Comparison of ENCODE assay signal across 8 cellular contexts in genomic region chr17:81387235-81388060, GRCh38. TPM values are rescaled to one million over a fixed set of nuclear protein-coding genes. Genes with fewer than 3 reads are reported as not detected.
A peak's percentile ranks its signal among the peaks of the same experiment; 100 is the strongest.
DNase-seq lines count a peak whose midpoint lies in the region; ATAC-seq and TF ChIP-seq lines count a peak whose summit lies in the region.

No MANE protein-coding gene starts in this region.

- no peaks in the 10 kb centered on the region for H3K4me1 Mint-ChIP-seq in CD4-positive, alpha-beta T cell (ENCODE audit: low read depth)
- H3K4me1 Mint-ChIP-seq in activated T-helper 17 cell treated with anti-CD3 and anti-CD28 coated beads, Interleukin-2, amount 50 U/mL, for 72 hours: no peaks in the 10 kb centered on the region
- H3K4me1 Mint-ChIP-seq in glutamatergic neuron (ENCODE audit: low read depth, unreplicated experiment): peaks cover 32% of the 10 kb centered on the region

- peaks cover 58% of the 10 kb centered on the region for H3K27me3 ChIP-seq in CD4-positive, alpha-beta T cell (ENCODE audit: control insufficient read depth, insufficient read depth, low read length)
- H3K27me3 ChIP-seq in vagina: no peaks in the 10 kb centered on the region

- peaks cover 67% of the 10 kb centered on the region for H3K27me3 Mint-ChIP-seq in CD4-positive, alpha-beta T cell
- H3K27me3 Mint-ChIP-seq in activated T-helper 17 cell treated with anti-CD3 and anti-CD28 coated beads, Interleukin-2, amount 50 U/mL, for 72 hours: peaks cover 30% of the 10 kb centered on the region
- H3K27me3 Mint-ChIP-seq in glutamatergic neuron (ENCODE audit: unreplicated experiment): peaks cover 15% of the 10 kb centered on the region

- TF ChIP-seq CTCF in CD4-positive, alpha-beta T cell (IDR thresholded peaks at IDR 0.05): no peak
- no peak for TF ChIP-seq CTCF in glutamatergic neuron (IDR thresholded peaks at IDR 0.05; ENCODE audit: partially characterized antibody, unreplicated experiment)
- no peak for TF ChIP-seq CTCF in vagina (IDR thresholded peaks at IDR 0.05)

- DNase-seq in CD4-positive, alpha-beta T cell: no peak
- DNase-seq in glutamatergic neuron (peak; percentile 54), occipital lobe (lab: John Stamatoyannopoulos, UW) (peak; percentile 41), vagina (ENCODE audit: extremely low spot score in 2 of 2) (no peak), NCI-H2081 (lab: John Stamatoyannopoulos, UW) (no peak)

- peak in 1 of 2 donors; percentile 16 for TF ChIP-seq POLR2A in vagina (IDR thresholded peaks at IDR 0.05)

- POLR2A ChIA-PET in CD4-positive, alpha-beta T cell (lab: Charles Lee): no interaction called here

- peak; percentile 67 for ATAC-seq in CD4-positive, alpha-beta T cell (ENCODE audit: poor library complexity)
- ATAC-seq in activated T-helper 17 cell treated with anti-CD3 and anti-CD28 coated beads, Interleukin-2, amount 50 U/mL, for 72 hours (replicated peaks): peak; percentile 84
- ATAC-seq in HG03442 (IDR thresholded peaks at IDR 0.05; ENCODE audit: unreplicated experiment): no peak

- no peaks in the 10 kb centered on the region for H3K36me3 ChIP-seq in KOPT-K1 (ENCODE audit: insufficient read depth, low read length)
- no peaks in the 10 kb centered on the region for H3K36me3 ChIP-seq in vagina

- H3K4me3 Mint-ChIP-seq in CD4-positive, alpha-beta T cell: peak overlapping the region; percentile 62
- H3K4me3 Mint-ChIP-seq in activated T-helper 17 cell treated with anti-CD3 and anti-CD28 coated beads, Interleukin-2, amount 50 U/mL, for 72 hours: peak overlapping the region; percentile 57
- H3K4me3 Mint-ChIP-seq in glutamatergic neuron (ENCODE audit: unreplicated experiment): peak overlapping the region; percentile 84

- no peak overlapping the region for H3K27ac Mint-ChIP-seq in CD4-positive, alpha-beta T cell
- no peak overlapping the region for H3K27ac Mint-ChIP-seq in activated T-helper 17 cell treated with anti-CD3 and anti-CD28 coated beads, Interleukin-2, amount 50 U/mL, for 72 hours
- peak overlapping the region; percentile 79 for H3K27ac Mint-ChIP-seq in glutamatergic neuron (ENCODE audit: unreplicated experiment)

- H3K4me1 ChIP-seq in vagina: peaks cover 55% of the 10 kb centered on the region

- peak overlapping the region; percentile 62 to 74 for H3K4me3 ChIP-seq in vagina

- CTCF ChIA-PET in CD4-positive, alpha-beta T cell (lab: Charles Lee): no interaction called here

- intact Hi-C loops in CD4-positive, alpha-beta T cell (cut with DNase I, micrococcal nuclease): no loop called here
- intact Hi-C loops in vagina (cut with DNase I): no loop called here

- no peaks in the 10 kb centered on the region for H3K9me3 ChIP-seq in CD4-positive, alpha-beta T cell (ENCODE audit: control insufficient read depth, low read length)
- H3K9me3 ChIP-seq in KOPT-K1 (ENCODE audit: insufficient read depth, low read length, poor library complexity, severe bottlenecking) (no peaks in the 10 kb centered on the region), vagina (no peaks in the 10 kb centered on the region)

- no peaks in the 10 kb centered on the region for H3K9me3 Mint-ChIP-seq in CD4-positive, alpha-beta T cell
- H3K9me3 Mint-ChIP-seq in activated T-helper 17 cell treated with anti-CD3 and anti-CD28 coated beads, Interleukin-2, amount 50 U/mL, for 72 hours: no peaks in the 10 kb centered on the region
- H3K9me3 Mint-ChIP-seq in glutamatergic neuron (ENCODE audit: unreplicated experiment): peaks cover 14% of the 10 kb centered on the region

- H3K36me3 Mint-ChIP-seq in CD4-positive, alpha-beta T cell (ENCODE audit: low read depth): no peaks in the 10 kb centered on the region
- no peaks in the 10 kb centered on the region for H3K36me3 Mint-ChIP-seq in activated T-helper 17 cell treated with anti-CD3 and anti-CD28 coated beads, Interleukin-2, amount 50 U/mL, for 72 hours (ENCODE audit: low read depth)
- no peaks in the 10 kb centered on the region for H3K36me3 Mint-ChIP-seq in glutamatergic neuron (ENCODE audit: unreplicated experiment)

- H3K27ac ChIP-seq in CD4-positive, alpha-beta T cell (ENCODE audit: low read depth, low read length): no peak overlapping the region
- H3K27ac ChIP-seq in KOPT-K1 (ENCODE audit: low read depth, low read length, poor library complexity, severe bottlenecking) (peak overlapping the region; percentile 16), vagina (peak overlapping the region; percentile 89)

RNA-seq across cellular contexts. Expression of gene BAHCC1, which starts 7.8 kb away (rescaled TPM):
- under 1 TPM; 0.20 to 0.41 TPM for total RNA-seq in CD4-positive, alpha-beta T cell
- under 1 TPM in 1 of 2 donors, not detected in 1; 0.26 TPM for total RNA-seq in activated T-helper 17 cell treated with anti-CD3 and anti-CD28 coated beads, Interleukin-2, amount 50 U/mL, for 72 hours
- total RNA-seq in glutamatergic neuron (ENCODE audit: unreplicated experiment): 111 TPM
- 7.6 TPM for total RNA-seq in occipital lobe
- total RNA-seq in vagina: 9.1 TPM

Comparison
In these comparisons a context has a peak if more than half of its experiments do, and no peak if none do; other contexts are left out.
1. DNase-seq: peak in glutamatergic neuron (single experiment) and occipital lobe (single experiment); none in CD4-positive, alpha-beta T cell (0 of 10), vagina (0 of 2) and NCI-H2081 (0 of 2).
2. RNA of gene BAHCC1, which starts 7.8 kb away (total RNA-seq): 111 TPM in glutamatergic neuron (single experiment); 9.1 TPM in vagina (single experiment), 7.6 TPM in occipital lobe (single experiment), 0.20 to 0.41 TPM in CD4-positive, alpha-beta T cell and 0.26 TPM in activated T-helper 17 cell treated with anti-CD3 and anti-CD28 coated beads, Interleukin-2, amount 50 U/mL, for 72 hours; every median in the first group is over 10 times any median in the second.
3. Peak in every context shown above with its lines, with median percentiles within 50 percentile points of each other: H3K4me3 Mint-ChIP-seq.